In the genomic region with DNA sequence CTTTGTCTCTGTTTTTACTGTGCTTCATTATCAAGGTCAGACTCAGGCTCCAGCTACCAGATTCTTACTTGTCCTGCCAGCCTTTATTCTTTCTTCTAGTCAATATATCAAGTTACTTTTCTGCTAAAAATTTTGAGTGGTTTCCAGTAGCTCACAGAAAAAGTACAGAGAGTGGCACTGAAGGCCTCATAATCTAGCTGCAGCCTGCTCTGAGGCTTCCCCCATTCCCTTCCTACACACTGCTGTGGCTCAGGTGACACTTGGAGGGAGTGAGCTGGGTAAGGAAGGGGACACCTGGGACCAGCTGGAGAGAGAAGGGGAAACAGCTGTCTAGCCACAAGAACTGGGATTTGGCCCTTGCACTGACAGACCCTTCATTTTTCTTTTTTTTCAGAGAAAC, we compare ENCODE assay signal across 27 cellular contexts. TPM values are rescaled to one million over a fixed set of nuclear protein-coding genes. Genes with fewer than 3 reads are reported as not detected.
"Had no signal": no experiment of that assay in that cellular context is flagged by ENCODE, and none has a peak within 500 bp of the region (broad histone marks: within the 10 kb centered on the region; RNA-seq: fewer than 3 reads in every experiment).

No MANE protein-coding gene starts in this region.

- H3K9ac ChIP-seq: neural progenitor cell had no signal

- DNase-seq: dermis blood vessel endothelial cell; foreskin melanocyte; head of caudate nucleus; kidney; left cardiac atrium; left ventricle myocardium superior; mesenchymal stem cell; midbrain; nucleus accumbens; pancreas; sigmoid colon; stimulated activated CD4-positive, alpha-beta T cell treated with anti-CD3 and anti-CD28 coated beads, Interleukin-2, amount 100 ng/mL, for 24 hours; stimulated activated CD4-positive, alpha-beta T cell treated with anti-CD3 and anti-CD28 coated beads, Interleukin-4, amount 100 ng/mL, for 4 hours; stimulated activated naive B cell treated with anti-CD40 and anti-IgM and Interleukin-4, amounts not matched to agents 10 μg/mL and 1 μg/mL and 100 μg/mL, for 72 hours; stimulated activated naive CD8-positive, alpha-beta T cell treated with anti-CD3 and anti-CD28 coated beads, Interleukin-15, amount 100 ng/mL, for 72 hours; testis; upper lobe of right lung had no signal

- H3K27ac ChIP-seq: hepatocyte, neural progenitor cell, pancreas, sigmoid colon, skin epidermis, testis, tibial nerve, upper lobe of right lung, vagina had no signal

- H3K27me3 ChIP-seq: pancreas, testis, vagina had no signal

- H3K36me3 ChIP-seq: neural progenitor cell, pancreas, prostate gland, sigmoid colon, tibial nerve, upper lobe of right lung, vagina had no signal

- H3K27ac Mint-ChIP-seq: natural killer cell treated with Interleukin-12 subunit alpha and Interleukin-12 subunit beta and Interleukin-15 and Interleukin-18, amount 100 ng/mL, for 72 hours; neural progenitor cell; stimulated activated naive B cell treated with anti-CD40 and anti-IgM and Interleukin-4, amounts not matched to agents 10 μg/mL and 1 μg/mL and 100 μg/mL, for 72 hours; stimulated activated naive CD8-positive, alpha-beta T cell treated with anti-CD3 and anti-CD28 coated beads, Interleukin-15, amount 100 ng/mL, for 72 hours had no signal

- H3K4me1 Mint-ChIP-seq: stimulated activated naive B cell treated with anti-CD40 and anti-IgM and Interleukin-4, amounts not matched to agents 10 μg/mL and 1 μg/mL and 100 μg/mL, for 72 hours; stimulated activated naive CD8-positive, alpha-beta T cell treated with anti-CD3 and anti-CD28 coated beads, Interleukin-15, amount 100 ng/mL, for 72 hours had no signal

- H3K4me3 ChIP-seq: hepatocyte, lung, neural progenitor cell, pancreas, prostate gland, sigmoid colon, skin epidermis, testis, tibial nerve, upper lobe of right lung, vagina had no signal

- H2AFZ ChIP-seq: hepatocyte, neural progenitor cell had no signal

- H3K36me3 Mint-ChIP-seq: neural progenitor cell had no signal

- H3K4me2 ChIP-seq: hepatocyte, neural progenitor cell had no signal

- H3K4me1 ChIP-seq: neural progenitor cell, pancreas, prostate gland, testis, upper lobe of right lung had no signal

- ATAC-seq: left cardiac atrium; left ventricle myocardium superior; natural killer cell treated with Interleukin-12 subunit alpha and Interleukin-12 subunit beta and Interleukin-15 and Interleukin-18, amount 100 ng/mL, for 72 hours; pancreas; stimulated activated naive B cell treated with anti-CD40 and anti-IgM and Interleukin-4, amounts not matched to agents 10 μg/mL and 1 μg/mL and 100 μg/mL, for 72 hours; stimulated activated naive CD8-positive, alpha-beta T cell treated with anti-CD3 and anti-CD28 coated beads, Interleukin-15, amount 100 ng/mL, for 72 hours; upper lobe of right lung had no signal

- H3K4me3 Mint-ChIP-seq: natural killer cell treated with Interleukin-12 subunit alpha and Interleukin-12 subunit beta and Interleukin-15 and Interleukin-18, amount 100 ng/mL, for 72 hours; neural progenitor cell; stimulated activated naive B cell treated with anti-CD40 and anti-IgM and Interleukin-4, amounts not matched to agents 10 μg/mL and 1 μg/mL and 100 μg/mL, for 72 hours; stimulated activated naive CD8-positive, alpha-beta T cell treated with anti-CD3 and anti-CD28 coated beads, Interleukin-15, amount 100 ng/mL, for 72 hours had no signal

- H3K9me3 ChIP-seq: pancreas, prostate gland, testis had no signal

RNA-seq across cellular contexts. Expression of a gene that starts 25.4 kb away (rescaled TPM):
- total RNA-seq: dermis blood vessel endothelial cell; epithelial cell of proximal tubule; kidney; left cardiac atrium; left ventricle myocardium superior; natural killer cell treated with Interleukin-12 subunit alpha and Interleukin-12 subunit beta and Interleukin-15 and Interleukin-18, amount 100 ng/mL, for 72 hours; sigmoid colon; subcutaneous adipose tissue; tibial nerve had no signal

RNA-seq across cellular contexts. Expression of a gene that starts 25.8 kb away (rescaled TPM):
- total RNA-seq: dermis blood vessel endothelial cell; kidney; left cardiac atrium; left ventricle myocardium superior; natural killer cell treated with Interleukin-12 subunit alpha and Interleukin-12 subunit beta and Interleukin-15 and Interleukin-18, amount 100 ng/mL, for 72 hours; sigmoid colon; subcutaneous adipose tissue; tibial nerve had no signal
